In genomic region chr16:46894011-46894672, GRCh38 we compare ENCODE assay signal across 3 cellular contexts.
TF ChIP-seq lines count a peak whose summit lies in the region.

No MANE protein-coding gene starts in this region.

TF ChIP-seq in GM23338, 12 proteins besides CTCF, POLR2A, EP300 and RAD21 (continues in another document):
- no peak for TF ChIP-seq NANOG (IDR thresholded peaks at IDR 0.05; ENCODE audit: borderline replicate concordance)
- TF ChIP-seq EZH2phosphoT487 (IDR thresholded peaks at IDR 0.05; ENCODE audit: unreplicated experiment): no peak
- no peak for TF ChIP-seq ZNF462 (CRISPR knock-in tag; IDR thresholded peaks at IDR 0.05)
- no peak for TF ChIP-seq EZH2 (IDR thresholded peaks at IDR 0.05; ENCODE audit: low read depth, unreplicated experiment)
- no peak for TF ChIP-seq STAT1 (IDR thresholded peaks at IDR 0.05; ENCODE audit: unreplicated experiment)
- TF ChIP-seq ZNF114 (CRISPR knock-in tag; IDR thresholded peaks at IDR 0.05): no peak
- TF ChIP-seq JUNB (IDR thresholded peaks at IDR 0.05; ENCODE audit: unreplicated experiment): no peak

TF ChIP-seq in HepG2, 621 proteins besides CTCF, POLR2A, EP300 and RAD21 (continues in another document):
- TF ChIP-seq PHB2 (IDR thresholded peaks at IDR 0.05; ENCODE audit: partially characterized antibody) (no peak), ZNF407 (CRISPR knock-in tag; IDR thresholded peaks at IDR 0.05; ENCODE audit: not compliant biosample characterization) (peak; percentile 15), ZNF737 (CRISPR knock-in tag; IDR thresholded peaks at IDR 0.05; ENCODE audit: borderline replicate concordance) (0 out of 2 replicates have a peak, but pooled peaks have one; percentile 35), GPN1 (CRISPR knock-in tag; IDR thresholded peaks at IDR 0.05; ENCODE audit: borderline replicate concordance) (no peak), ZFP62 (CRISPR knock-in tag; IDR thresholded peaks at IDR 0.05) (no peak), ZNF12 (CRISPR knock-in tag; IDR thresholded peaks at IDR 0.05) (no peak), IRF9 (CRISPR knock-in tag; IDR thresholded peaks at IDR 0.05; ENCODE audit: borderline replicate concordance) (0 out of 2 replicates have a peak, but pooled peaks have one; percentile 23), ZSCAN31 (CRISPR knock-in tag; IDR thresholded peaks at IDR 0.05; ENCODE audit: low read depth) (no peak), ZBTB38 (CRISPR knock-in tag; IDR thresholded peaks at IDR 0.05) (peak; percentile 87), TOPORS (CRISPR knock-in tag; IDR thresholded peaks at IDR 0.05) (no peak), ZBTB42 (CRISPR knock-in tag; IDR thresholded peaks at IDR 0.05) (no peak), SOX6 (IDR thresholded peaks at IDR 0.05) (no peak), SOX6 (CRISPR knock-in tag; IDR thresholded peaks at IDR 0.05) (peak; percentile 28; the same call in 1 of the 2 replicates), CBX5 (CRISPR knock-in tag; IDR thresholded peaks at IDR 0.05; ENCODE audit: borderline replicate concordance) (no peak), GABPB1 (CRISPR knock-in tag; IDR thresholded peaks at IDR 0.05) (0 out of 2 replicates have a peak, but pooled peaks have one; percentile 17)

TF ChIP-seq in SK-N-SH treated with all-trans-retinoic acid at 6 μM for 48 hours, 23 proteins besides CTCF, POLR2A, EP300 and RAD21:
- no peak for TF ChIP-seq ARNTL (CRISPR knock-in tag; IDR thresholded peaks at IDR 0.05; ENCODE audit: borderline replicate concordance, low read depth)
- TF ChIP-seq OSR1 (CRISPR knock-in tag; IDR thresholded peaks at IDR 0.05): no peak
- TF ChIP-seq ZFP30 (CRISPR knock-in tag; IDR thresholded peaks at IDR 0.05): no peak
- no peak for TF ChIP-seq CSDC2 (CRISPR knock-in tag; IDR thresholded peaks at IDR 0.05)
- no peak for TF ChIP-seq ZNF70 (CRISPR knock-in tag; IDR thresholded peaks at IDR 0.05)
- TF ChIP-seq ZNF565 (CRISPR knock-in tag; conservative IDR thresholded peaks at IDR 0.05; ENCODE audit: low read depth): no peak
- no peak for TF ChIP-seq ISL1 (CRISPR knock-in tag; IDR thresholded peaks at IDR 0.05)
- TF ChIP-seq RARB (CRISPR knock-in tag; IDR thresholded peaks at IDR 0.05): no peak
- no peak for TF ChIP-seq SNAI2 (CRISPR knock-in tag; IDR thresholded peaks at IDR 0.05)
- TF ChIP-seq PATZ1 (CRISPR knock-in tag; IDR thresholded peaks at IDR 0.05; ENCODE audit: borderline replicate concordance): no peak
- TF ChIP-seq ZC3H10 (CRISPR knock-in tag; IDR thresholded peaks at IDR 0.05): no peak
- TF ChIP-seq ESRRG (CRISPR knock-in tag; IDR thresholded peaks at IDR 0.05): no peak
- no peak for TF ChIP-seq ZNF8 (CRISPR knock-in tag; IDR thresholded peaks at IDR 0.05)
- no peak for TF ChIP-seq BACH2 (CRISPR knock-in tag; IDR thresholded peaks at IDR 0.05; ENCODE audit: borderline replicate concordance)
- no peak for TF ChIP-seq CREB5 (CRISPR knock-in tag; IDR thresholded peaks at IDR 0.05; ENCODE audit: low read depth)
- TF ChIP-seq PPARA (CRISPR knock-in tag; IDR thresholded peaks at IDR 0.05; ENCODE audit: borderline replicate concordance): no peak
- no peak for TF ChIP-seq GLIS3 (CRISPR knock-in tag; IDR thresholded peaks at IDR 0.05)
